8 cellular contexts compared by ENCODE assay signal in the genomic region with DNA sequence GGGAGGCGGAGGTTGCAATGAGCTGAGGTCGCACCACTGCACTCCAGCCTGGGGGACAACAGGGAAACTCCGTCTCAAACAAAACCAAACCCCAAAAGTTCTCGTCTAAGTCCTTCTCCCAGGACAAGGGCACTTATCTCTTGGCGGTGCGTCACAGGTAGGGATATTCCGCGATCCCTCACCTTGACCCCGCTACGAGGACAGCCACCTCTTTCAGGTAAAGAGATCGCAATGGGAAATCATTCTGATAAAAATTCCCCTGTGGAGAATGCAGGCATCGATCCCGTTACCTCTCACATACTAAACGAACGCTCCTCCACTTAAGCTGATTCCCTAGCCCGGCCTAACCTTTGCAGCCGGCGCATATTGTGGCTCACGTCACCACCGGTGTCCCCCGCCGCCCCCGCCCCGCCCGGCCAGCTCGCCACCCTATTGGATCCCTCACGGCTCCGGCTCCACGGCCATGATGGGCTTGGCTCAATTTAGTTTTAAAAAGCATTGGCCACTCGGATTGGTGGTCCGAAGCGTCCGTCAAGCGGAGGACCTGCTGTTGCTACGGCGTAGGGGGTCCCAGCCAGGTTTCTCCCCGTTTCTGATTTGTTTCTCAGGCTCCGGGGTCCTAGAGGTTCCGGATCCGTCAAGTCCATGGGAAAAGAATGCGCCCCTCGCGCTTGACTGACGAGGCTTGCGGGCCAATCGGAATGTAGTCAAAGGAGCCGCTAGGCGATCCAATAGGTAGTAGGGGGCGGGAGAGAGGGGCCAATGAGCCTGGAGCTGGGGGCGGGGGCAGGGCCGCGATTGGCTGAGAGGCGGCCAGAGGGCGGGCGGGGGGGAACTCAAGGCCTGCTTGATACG. TPM values are rescaled to one million over a fixed set of nuclear protein-coding genes. Genes with fewer than 3 reads are reported as not detected.
DNase-seq lines count a peak whose midpoint lies in the region; ATAC-seq and TF ChIP-seq lines count a peak whose summit lies in the region.

No MANE protein-coding gene starts in this region.

- H3K9me3 ChIP-seq in neutrophil: no peaks in the 10 kb centered on the region
- no peaks in the 10 kb centered on the region for H3K9me3 ChIP-seq in subcutaneous abdominal adipose tissue (ENCODE audit: control insufficient read depth in 5 of 5, low read length in 5 of 5)

- peak overlapping the region; percentile 81 for H3K4me3 Mint-ChIP-seq in activated naive CD4-positive, alpha-beta T cell treated with anti-CD3 and anti-CD28 coated beads, Interleukin-2, amount 10 ng/mL, durations not matched to agents 7 days and 5 days

- H3K27ac Mint-ChIP-seq in activated naive CD4-positive, alpha-beta T cell treated with anti-CD3 and anti-CD28 coated beads, Interleukin-2, amount 10 ng/mL, durations not matched to agents 7 days and 5 days: peak overlapping the region; percentile 87

- H3K4me1 ChIP-seq in neutrophil (ENCODE audit: control insufficient read depth in 1 of 2, insufficient read depth in 1 of 2, low read depth in 1 of 2, low read length in 1 of 2): peaks cover 24 to 33% of the 10 kb centered on the region in 2 experiments
- H3K4me1 ChIP-seq in subcutaneous abdominal adipose tissue (ENCODE audit: control insufficient read depth in 5 of 5, insufficient read depth in 5 of 5, low read length in 5 of 5): peaks cover 13 to 43% (median 42%) of the 10 kb centered on the region in 5 donors

- peak; percentile 79 for ATAC-seq in HG02571 (IDR thresholded peaks at IDR 0.05; ENCODE audit: unreplicated experiment)

- in situ Hi-C loops in SK-MEL-5 (cut with HindIII; ENCODE audit: low pct_unique_long_range_greater_than_20kb, low sequenced_read_pairs): no loop called here

- H3K4me3 ChIP-seq in NB4 (ENCODE audit: low read depth, low read length): peak overlapping the region; percentile 96
- peak overlapping the region; percentile 86 to 94 for H3K4me3 ChIP-seq in neutrophil (ENCODE audit: low read depth in 1 of 2, low read length in 1 of 2)
- H3K4me3 ChIP-seq in subcutaneous abdominal adipose tissue (ENCODE audit: low read depth in 1 of 5, low read length in 5 of 5): peak overlapping the region; percentile 80 to 92 (median 86)

- peak overlapping the region; percentile 68 to 90 (median 87) for H3K9ac ChIP-seq in subcutaneous abdominal adipose tissue (ENCODE audit: low read length in 5 of 5)

- DNase-seq in GM04503 (ENCODE audit: low read depth) (peak; percentile 91), NB4 (ENCODE audit: low read depth) (peak; percentile 99), SK-MEL-5 (ENCODE audit: low read depth, low spot score) (peak; percentile 96), germinal center (ENCODE audit: low spot score) (peak; percentile 99)
- DNase-seq in activated naive CD4-positive, alpha-beta T cell treated with anti-CD3 and anti-CD28 coated beads, Interleukin-2, amount 10 ng/mL, durations not matched to agents 7 days and 5 days: peak; percentile 96

- peaks cover 17% of the 10 kb centered on the region for H3K36me3 Mint-ChIP-seq in activated naive CD4-positive, alpha-beta T cell treated with anti-CD3 and anti-CD28 coated beads, Interleukin-2, amount 10 ng/mL, durations not matched to agents 7 days and 5 days

- CTCF ChIA-PET in activated naive CD4-positive, alpha-beta T cell treated with anti-CD3 and anti-CD28 coated beads, Interleukin-2, amount 10 ng/mL, durations not matched to agents 7 days and 5 days (lab: Charles Lee): no interaction called here

- H3K9me3 Mint-ChIP-seq in activated naive CD4-positive, alpha-beta T cell treated with anti-CD3 and anti-CD28 coated beads, Interleukin-2, amount 10 ng/mL, durations not matched to agents 7 days and 5 days: no peaks in the 10 kb centered on the region

- peaks cover 32% of the 10 kb centered on the region for H3K4me1 Mint-ChIP-seq in activated naive CD4-positive, alpha-beta T cell treated with anti-CD3 and anti-CD28 coated beads, Interleukin-2, amount 10 ng/mL, durations not matched to agents 7 days and 5 days

- H3K27me3 ChIP-seq in neutrophil: peaks cover under 1% of the 10 kb centered on the region
- H3K27me3 ChIP-seq in subcutaneous abdominal adipose tissue (ENCODE audit: control insufficient read depth in 5 of 5, insufficient read depth in 4 of 5, low read length in 5 of 5): no peaks in the 10 kb centered on the region

- TF ChIP-seq CTCF in NB4 (IDR thresholded peaks at IDR 0.05; ENCODE audit: low read depth, low read length) (no peak), neutrophil (IDR thresholded peaks at IDR 0.05) (no peak)

- peak overlapping the region; percentile 98 for H3K27ac ChIP-seq in neutrophil
- peak overlapping the region; percentile 92 for H3K27ac ChIP-seq in subcutaneous abdominal adipose tissue (ENCODE audit: low read depth, low read length)

- peaks cover 22% of the 10 kb centered on the region for H3K27me3 Mint-ChIP-seq in activated naive CD4-positive, alpha-beta T cell treated with anti-CD3 and anti-CD28 coated beads, Interleukin-2, amount 10 ng/mL, durations not matched to agents 7 days and 5 days

- H3K36me3 ChIP-seq in neutrophil (peaks cover 4% of the 10 kb centered on the region), subcutaneous abdominal adipose tissue (ENCODE audit: control insufficient read depth in 5 of 5, insufficient read depth in 5 of 5, low read length in 5 of 5) (no peaks in the 10 kb centered on the region)

- TF ChIP-seq POLR2A in NB4 (IDR thresholded peaks at IDR 0.05; ENCODE audit: extremely low read depth, insufficient read length): no peak

RNA-seq across cellular contexts. Expression of a gene that starts 0.4 kb away (rescaled TPM):
- 90.0 and 101 TPM in 2 replicates for total RNA-seq in SK-MEL-5 (2014; rRNA removed; shearing (Covaris generic))
- 32.7 and 55.6 TPM in 2 replicates for polyA plus RNA-seq in SK-MEL-5 (2015; cell fraction: cytosol; rRNA removed)
- polyA plus RNA-seq in SK-MEL-5 (2015; cell fraction: nucleus; rRNA removed): 110 and 138 TPM in 2 replicates

Comparison
In these comparisons a context has a peak if more than half of its experiments do, and no peak if none do; other contexts are left out.
1. Peak in every context shown above with its lines: DNase-seq, ATAC-seq, H3K4me3 ChIP-seq and H3K27ac ChIP-seq.